8 cellular contexts compared by ENCODE assay signal in the genomic region with DNA sequence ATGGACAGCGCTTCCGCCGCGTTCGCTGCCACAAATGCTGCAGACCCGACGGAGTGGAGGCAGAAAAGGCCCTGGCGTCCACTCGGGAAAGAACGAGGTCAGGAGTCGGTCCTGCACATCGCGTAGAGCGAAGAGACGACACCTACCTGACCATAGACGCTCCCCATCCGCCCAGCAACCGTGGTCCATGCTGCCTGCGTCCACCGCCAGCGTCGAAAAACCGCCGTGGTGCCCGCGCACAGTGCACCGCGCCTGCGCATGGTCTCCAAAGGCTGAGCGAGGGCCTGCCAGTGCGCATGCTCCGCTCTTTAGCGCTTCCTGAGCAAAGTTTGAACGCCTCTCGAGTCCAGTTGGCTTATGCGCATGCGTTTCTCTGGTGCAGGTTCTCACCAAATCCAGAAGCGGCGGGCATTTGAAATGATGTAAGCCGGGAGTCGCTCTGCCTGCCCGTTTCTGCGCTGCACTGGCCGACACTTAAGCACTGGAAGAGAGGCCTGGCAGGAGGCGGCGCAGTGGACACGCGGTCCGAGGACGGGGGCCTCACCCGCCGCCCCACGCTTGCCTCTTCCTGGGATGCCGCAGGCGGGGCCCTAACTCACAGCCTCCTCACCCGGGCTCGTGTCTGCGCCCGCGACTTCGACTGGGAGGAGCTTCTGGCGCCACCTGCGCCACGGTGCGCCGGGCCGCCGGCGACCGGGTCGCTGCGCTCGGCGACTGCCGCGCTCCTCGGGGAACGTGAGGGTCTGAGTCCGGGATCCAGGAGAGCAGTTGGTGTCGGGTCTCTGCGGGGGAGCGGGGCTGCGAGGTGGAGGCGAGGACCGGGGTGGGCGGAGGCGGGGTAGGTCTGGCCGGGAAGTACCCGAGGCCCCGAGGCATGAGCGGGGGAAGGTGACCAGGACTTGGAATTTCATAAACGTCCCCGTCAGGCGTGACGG. TPM values are rescaled to one million over a fixed set of nuclear protein-coding genes. Genes with fewer than 3 reads are reported as not detected.
A peak's percentile ranks its signal among the peaks of the same experiment; 100 is the strongest.
DNase-seq lines count a peak whose midpoint lies in the region; ATAC-seq, FAIRE-seq and TF ChIP-seq lines count a peak whose summit lies in the region.

A gene with protein sequence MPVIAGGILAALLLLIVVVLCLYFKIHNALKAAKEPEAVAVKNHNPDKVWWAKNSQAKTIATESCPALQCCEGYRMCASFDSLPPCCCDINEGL (minus strand): TSS at position 243 of the 935 bp plus-strand sequence. CDS start 29,066 bp downstream, outside the sequence.

- in situ Hi-C loops in GM13976 (cut with MboI; ENCODE audit: low sequenced_read_pairs, unreplicated experiment) = no loop called here
- in situ Hi-C loops in K562 (cut with MboI) = no loop called here

- peak; percentile 81 for ATAC-seq in HG02852 (IDR thresholded peaks at IDR 0.05; ENCODE audit: unreplicated experiment)
- ATAC-seq in K562 = peak; percentile 85

- H3K9me1 ChIP-seq in K562 (ENCODE audit: control insufficient read depth, insufficient read depth, low read length) = peaks cover 3% of the 10 kb centered on the region

- peak; percentile 83 for TF ChIP-seq POLR2A in K562 (conservative IDR thresholded peaks at IDR 0.05)

- no peak for TF ChIP-seq RAD21 in K562 (CRISPR knock-in tag; conservative IDR thresholded peaks at IDR 0.05 in 1 of 2, IDR thresholded peaks at IDR 0.05 in 1 of 2)

- H3K27me3 ChIP-seq in K562 (ENCODE audit: control insufficient read depth in 2 of 2, insufficient read depth in 2 of 2, low read length in 2 of 2) (no peaks in the 10 kb centered on the region), iPS DF 6.9 (ENCODE audit: control insufficient read depth, insufficient read depth, low read length) (no peaks in the 10 kb centered on the region), small intestine (ENCODE audit: control insufficient read depth in 2 of 2, insufficient read depth in 2 of 2, low read length in 2 of 2) (no peaks in the 10 kb centered on the region)

- CTCF ChIA-PET in K562 (lab: Yijun Ruan, JAX; ENCODE audit: low intra/inter-chr PET ratio) = no interaction called here

- peaks cover 55% of the 10 kb centered on the region for H3K79me2 ChIP-seq in K562 (ENCODE audit: control insufficient read depth, insufficient read depth, low read length)

- H3K27ac ChIP-seq in K562 (ENCODE audit: extremely low read depth, low read depth, low read length) = peak within 1 kb of the TSS; percentile 90
- no peak within 1 kb of the TSS for H3K27ac ChIP-seq in iPS DF 6.9 (ENCODE audit: low read length)
- H3K27ac ChIP-seq in small intestine (ENCODE audit: low read depth in 1 of 2, low read length in 1 of 2) = peak within 1 kb of the TSS; percentile 52 to 69

- peak within 1 kb of the TSS; percentile 96 for H2AFZ ChIP-seq in K562 (ENCODE audit: low read depth, low read length)

- H3K4me3 ChIP-seq in K562 (peak within 1 kb of the TSS; percentile 59), iPS DF 6.9 (ENCODE audit: low read length) (peak within 1 kb of the TSS; percentile 24), small intestine (ENCODE audit: low read depth in 1 of 2, low read length in 2 of 2) (peak within 1 kb of the TSS; percentile 54 to 64)

- under 1% methylated on average over 53 of the region's 95 CpGs for whole genome bisulfite sequencing in K562 (ENCODE audit: insufficient coverage, low coverage, missing lambda C conversion rate)
- WGBS in iPS DF 6.9 (ENCODE audit: insufficient coverage, insufficient read length) = no CpG with 5 or more reads among the region's 95 CpGs
- WGBS in small intestine, 3 donors = 2 to 5% (median 3%) methylated on average over 80 to 95 of the region's 95 CpGs

- no TSS peak for BruUV-seq in K562 (replicated peaks; lab: Mats Ljungman, UMichigan)

- H3K36me3 ChIP-seq in K562 (ENCODE audit: control insufficient read depth, insufficient read depth, low read length) (peaks cover 27% of the 10 kb centered on the region; the same call in 1 of the 3 replicates), iPS DF 6.9 (ENCODE audit: control insufficient read depth, insufficient read depth, low read length) (no peaks in the 10 kb centered on the region), small intestine (ENCODE audit: control insufficient read depth in 2 of 2, insufficient read depth in 2 of 2, low read length in 2 of 2) (no peaks in the 10 kb centered on the region)

- TF ChIP-seq CTCF in GM13976 (IDR thresholded peaks at IDR 0.05; ENCODE audit: borderline replicate concordance, control extremely low read depth, extremely low read depth, insufficient read depth, missing control alignments) (no peak), K562 (IDR thresholded peaks at IDR 0.05 in 2 of 3, conservative IDR thresholded peaks at IDR 0.05 in 1 of 3; ENCODE audit: insufficient read depth in 2 of 3, low read depth in 1 of 3, low read length in 3 of 3) (no peak; a peak in 1 of 6 replicates)

- peak; percentile 92 for FAIRE-seq in K562 (lab: Jason Lieb, UNC)
- no peak for FAIRE-seq in small intestine (lab: Jason Lieb, UNC)

- DNase-seq in GM13976 (ENCODE audit: low spot score) = peak; percentile 94
- peak; percentile 78 for DNase-seq in NCI-H1694 (lab: John Stamatoyannopoulos, UW)
- peak; percentile 83 for DNase-seq in T-helper 9 cell
- DNase-seq in K562 (ENCODE audit: extremely low read depth in 1 of 4, low spot score in 3 of 4) = peak; percentile 84 to 96 (median 90)
- no peak for DNase-seq in iPS DF 6.9 (ENCODE audit: low read depth, low spot score)
- DNase-seq in small intestine = peak; percentile 99
- no peak for DNase-seq in NCI-H2196 (lab: John Stamatoyannopoulos, UW; ENCODE audit: unreplicated experiment)

- POLR2A ChIA-PET in K562 (lab: Yijun Ruan, JAX) = interaction anchor here (0.6 to 1.1 kb wide), 4 partner anchors 9 to 240 kb away, joined by 3 to 5 read pairs (median 3); a partner anchor contains a TSS

- H4K20me1 ChIP-seq in K562 (replicated peaks; ENCODE audit: control insufficient read depth, insufficient read depth, low read length) = no peaks in the 10 kb centered on the region

- H3K9ac ChIP-seq in K562 (ENCODE audit: insufficient read depth in 1 of 2, low read depth in 2 of 2, low read length in 2 of 2) = peak within 1 kb of the TSS; percentile 81 to 93

- peak within 1 kb of the TSS; percentile 92 for H3K4me2 ChIP-seq in K562 (ENCODE audit: insufficient read depth, low read length)

- TF ChIP-seq EP300 in K562 (IDR thresholded peaks at IDR 0.05; ENCODE audit: low read length) = no peak

- intact Hi-C loops in K562 (cut with micrococcal nuclease) = loop anchor here (5.0 kb wide), 1 partner anchor 73 kb away; a partner anchor contains a TSS

- H3K4me1 ChIP-seq in K562 (replicated peaks in 1 of 2; ENCODE audit: control insufficient read depth in 2 of 2, insufficient read depth in 2 of 2, low read length in 2 of 2) = peaks cover 9 to 24% of the 10 kb centered on the region in 2 experiments
- peaks cover 2% of the 10 kb centered on the region; the same call in 1 of the 2 replicates for H3K4me1 ChIP-seq in iPS DF 6.9 (ENCODE audit: control insufficient read depth, insufficient read depth, low read length)
- peaks cover 2 to 3% of the 10 kb centered on the region in 2 donors for H3K4me1 ChIP-seq in small intestine (ENCODE audit: control insufficient read depth in 2 of 2, insufficient read depth in 1 of 2, low read depth in 1 of 2, low read length in 1 of 2)

- H3K9me3 ChIP-seq in K562 (replicated peaks; ENCODE audit: control insufficient read depth, insufficient read depth, low read depth, low read length) (no peaks in the 10 kb centered on the region), iPS DF 6.9 (ENCODE audit: control insufficient read depth, insufficient read depth, low read length) (no peaks in the 10 kb centered on the region), small intestine (ENCODE audit: control insufficient read depth, low read depth) (no peaks in the 10 kb centered on the region)

TF ChIP-seq in K562, 482 proteins besides CTCF, POLR2A, EP300 and RAD21 (continues in another document):
- TF ChIP-seq ARID2 (IDR thresholded peaks at IDR 0.05) (no peak), ZBED1 (IDR thresholded peaks at IDR 0.05) (no peak), PHF8 (IDR thresholded peaks at IDR 0.05; ENCODE audit: borderline replicate concordance, low read length) (peak; percentile 76; the same call in 1 of the 2 replicates), NFIC (IDR thresholded peaks at IDR 0.05) (peak; percentile 56)

RNA-seq across cellular contexts. Expression of the gene that starts here (rescaled TPM):
- 7.0 and 17.2 TPM in 2 replicates for total RNA-seq in K562 (2011; cell fraction: chromatin; rRNA removed; ENCODE audit: low replicate concordance)
- total RNA-seq in K562 (2011; cell fraction: nucleolus; rRNA removed) = 4.0 and 4.6 TPM in 2 replicates
- 8.1 and 16.4 TPM in 2 replicates for total RNA-seq in K562 (2011; cell fraction: nucleoplasm; rRNA removed)
- 6.4 and 9.4 TPM in 2 replicates for total RNA-seq in K562 (2014; rRNA removed)
- total RNA-seq in K562 (2014; rRNA removed; fragmentation: Illumina TruSeq; extraction: Trizol) = 7.6 and 8.5 TPM in 2 replicates
- total RNA-seq in K562 (2015; rRNA removed; fragmentation: Illumina TruSeq; extraction: Trizol) = 5.9 and 7.1 TPM in 2 replicates
- total RNA-seq in K562 (2021) = 5.9 and 8.7 TPM in 2 replicates
- 6.0 and 8.4 TPM in 2 replicates for polyA plus RNA-seq in K562 (2011; rRNA removed)
- polyA plus RNA-seq in K562 (2011; cell fraction: cytosol; rRNA removed) = 3.1 and 7.9 TPM in 2 replicates
- polyA plus RNA-seq in K562 (2011; cell fraction: nucleus; rRNA removed) = 18.7 and 18.9 TPM in 2 replicates
- polyA plus RNA-seq in K562 (2012) = 8.5 and 11.3 TPM in 2 replicates
- 7.9 and 9.2 TPM in 2 replicates for polyA plus RNA-seq in K562 (2014; fragmentation: Illumina TruSeq; extraction: Trizol)
- 10 to 100 TPM; 14.5 to 19.6 TPM for polyA plus RNA-seq in K562 (2014; fragmentation: Nextera tagmentation; extraction: Ambion mirVana)
- polyA plus RNA-seq in K562 (2014; rRNA removed) = 14.5 TPM in 2 replicates
- 3.6 and 5.2 TPM in 2 replicates for polyA minus RNA-seq in K562 (2011; rRNA and poly(A)+ RNA removed)
- polyA minus RNA-seq in K562 (2011; cell fraction: cytosol; rRNA and poly(A)+ RNA removed) = 1.9 and 3.2 TPM in 2 replicates
- polyA minus RNA-seq in K562 (2011; cell fraction: nucleus; rRNA and poly(A)+ RNA removed) = 8.1 and 9.0 TPM in 2 replicates
- polyA plus RNA-seq in small intestine = 1 to 10 TPM in 1 of 3 donors, not detected in 2; 5.7 TPM

Comparison
In these comparisons a context has a peak if more than half of its experiments do, and no peak if none do; other contexts are left out.
1. DNase-seq: peak in GM13976 (single experiment), NCI-H1694 (single experiment), T-helper 9 cell (single experiment), K562 (4 of 4) and small intestine (single experiment); none in iPS DF 6.9 (single experiment) and NCI-H2196 (single experiment).
2. Peak in every context shown above with its lines, with median percentiles within 50 percentile points of each other: H3K4me3 ChIP-seq.